Comparison of ENCODE assay signal across 21 cellular contexts in genomic region chr19:34236035-34236793, GRCh38. TPM values are rescaled to one million over a fixed set of nuclear protein-coding genes. Genes with fewer than 3 reads are reported as not detected.
DNase-seq lines count a peak whose midpoint lies in the region; ATAC-seq and TF ChIP-seq lines count a peak whose summit lies in the region.
"Had no signal": no experiment of that assay in that cellular context is flagged by ENCODE, and none has a peak within 500 bp of the region (broad histone marks: within the 10 kb centered on the region; RNA-seq: fewer than 3 reads in every experiment).

No MANE protein-coding gene starts in this region.

- H3K27ac Mint-ChIP-seq in HFFc6 (peak overlapping the region; percentile 24), endothelial cell (ENCODE audit: unreplicated experiment) (peak overlapping the region; percentile 45)
- H3K27ac Mint-ChIP-seq in naive thymus-derived CD4-positive, alpha-beta T cell: peak overlapping the region in 5 of 9 donors; percentile 1 to 68 (median 28)
- no peak overlapping the region for H3K27ac Mint-ChIP-seq in activated naive CD4-positive, alpha-beta T cell treated with anti-CD3 and anti-CD28 coated beads, Interleukin-2, amount 10 ng/mL, durations not matched to agents 7 days and 5 days
- H3K27ac Mint-ChIP-seq: activated CD8-positive, alpha-beta T cell treated with anti-CD3 and anti-CD28 coated beads, Interleukin-2, amount 10 ng/mL, durations not matched to agents 7 days and 5 days had no signal

- POLR2A ChIA-PET in naive thymus-derived CD4-positive, alpha-beta T cell (lab: Charles Lee): no interaction called here

- H3K9me3 Mint-ChIP-seq in HFFc6 (no peaks in the 10 kb centered on the region), endothelial cell (ENCODE audit: unreplicated experiment) (no peaks in the 10 kb centered on the region)
- H3K9me3 Mint-ChIP-seq in naive thymus-derived CD4-positive, alpha-beta T cell: peaks cover 0 to 5% (median 0%) of the 10 kb centered on the region in 11 donors
- H3K9me3 Mint-ChIP-seq in activated naive CD4-positive, alpha-beta T cell treated with anti-CD3 and anti-CD28 coated beads, Interleukin-2, amount 10 ng/mL, durations not matched to agents 7 days and 5 days: no peaks in the 10 kb centered on the region

- CTCF ChIA-PET in naive thymus-derived CD4-positive, alpha-beta T cell (lab: Charles Lee): no interaction called here
- CTCF ChIA-PET in activated naive CD4-positive, alpha-beta T cell treated with anti-CD3 and anti-CD28 coated beads, Interleukin-2, amount 10 ng/mL, durations not matched to agents 7 days and 5 days (lab: Charles Lee): no interaction called here

- no peak overlapping the region for H3K4me3 ChIP-seq in naive thymus-derived CD4-positive, alpha-beta T cell (ENCODE audit: low read length)
- H3K4me3 ChIP-seq in heart left ventricle: no peak overlapping the region
- H3K4me3 ChIP-seq: breast epithelium, GM12878, K562, ovary had no signal

- intact Hi-C loops in naive thymus-derived CD4-positive, alpha-beta T cell (cut with micrococcal nuclease): no loop called here
- intact Hi-C loops in heart left ventricle (cut with DNase I): loop anchor here in 1 of 10 donors (10.0 kb wide), 1 partner anchor 109 kb away; no protein-coding TSS in a partner anchor

- 60 to 74% (median 69%) methylated on average over 15 of the region's 15 CpGs for WGBS in heart left ventricle, 4 donors

- ATAC-seq in naive thymus-derived CD4-positive, alpha-beta T cell: no peak
- ATAC-seq in GM19328 (IDR thresholded peaks at IDR 0.05; ENCODE audit: unreplicated experiment) (no peak), HG02678 (IDR thresholded peaks at IDR 0.05; ENCODE audit: unreplicated experiment) (no peak), heart left ventricle (no peak)
- ATAC-seq: activated CD8-positive, alpha-beta T cell treated with anti-CD3 and anti-CD28 coated beads, Interleukin-2, amount 10 ng/mL, durations not matched to agents 7 days and 5 days; GM12878; K562 had no signal

- TF ChIP-seq CTCF in HFFc6 (IDR thresholded peaks at IDR 0.05) (no peak), endothelial cell (IDR thresholded peaks at IDR 0.05; ENCODE audit: unreplicated experiment) (no peak), heart left ventricle (IDR thresholded peaks at IDR 0.05) (no peak)

- H3K4me1 Mint-ChIP-seq in HFFc6 (ENCODE audit: low read depth) (peaks cover 49% of the 10 kb centered on the region), endothelial cell (ENCODE audit: unreplicated experiment) (peaks cover 11% of the 10 kb centered on the region)
- H3K4me1 Mint-ChIP-seq in naive thymus-derived CD4-positive, alpha-beta T cell: peaks cover 15 to 22% (median 16%) of the 10 kb centered on the region in 7 donors
- H3K4me1 Mint-ChIP-seq in activated naive CD4-positive, alpha-beta T cell treated with anti-CD3 and anti-CD28 coated beads, Interleukin-2, amount 10 ng/mL, durations not matched to agents 7 days and 5 days: peaks cover 26% of the 10 kb centered on the region

- no peak for TF ChIP-seq POLR2A in heart left ventricle (IDR thresholded peaks at IDR 0.05)

- peaks cover 4% of the 10 kb centered on the region for H3K27me3 Mint-ChIP-seq in HFFc6 (ENCODE audit: insufficient read depth)
- H3K27me3 Mint-ChIP-seq in endothelial cell (ENCODE audit: unreplicated experiment): peaks cover 9% of the 10 kb centered on the region
- no peaks in the 10 kb centered on the region for H3K27me3 Mint-ChIP-seq in naive thymus-derived CD4-positive, alpha-beta T cell
- no peaks in the 10 kb centered on the region for H3K27me3 Mint-ChIP-seq in activated naive CD4-positive, alpha-beta T cell treated with anti-CD3 and anti-CD28 coated beads, Interleukin-2, amount 10 ng/mL, durations not matched to agents 7 days and 5 days

- H3K27ac ChIP-seq in naive thymus-derived CD4-positive, alpha-beta T cell (ENCODE audit: low read depth, low read length): no peak overlapping the region
- no peak overlapping the region for H3K27ac ChIP-seq in heart left ventricle
- H3K27ac ChIP-seq: ovary had no signal

- H3K27me3 ChIP-seq in naive thymus-derived CD4-positive, alpha-beta T cell (ENCODE audit: control insufficient read depth in 2 of 2, insufficient read depth in 2 of 2, low read length in 2 of 2): no peaks in the 10 kb centered on the region
- H3K27me3 ChIP-seq in heart left ventricle: no peaks in the 10 kb centered on the region
- H3K27me3 ChIP-seq: breast epithelium, ovary had no signal

- H3K9me3 ChIP-seq in naive thymus-derived CD4-positive, alpha-beta T cell (ENCODE audit: control insufficient read depth in 2 of 3, low read length in 3 of 3): no peaks in the 10 kb centered on the region
- H3K9me3 ChIP-seq in heart left ventricle: no peaks in the 10 kb centered on the region
- H3K9me3 ChIP-seq: breast epithelium, ovary had no signal

- H3K36me3 Mint-ChIP-seq in HFFc6 (ENCODE audit: low read depth): peaks cover 19% of the 10 kb centered on the region
- H3K36me3 Mint-ChIP-seq in endothelial cell (ENCODE audit: low read depth, unreplicated experiment): peaks cover 11% of the 10 kb centered on the region
- H3K36me3 Mint-ChIP-seq in naive thymus-derived CD4-positive, alpha-beta T cell: peaks cover 0 to 15% (median 12%) of the 10 kb centered on the region in 5 donors
- peaks cover 13% of the 10 kb centered on the region for H3K36me3 Mint-ChIP-seq in activated naive CD4-positive, alpha-beta T cell treated with anti-CD3 and anti-CD28 coated beads, Interleukin-2, amount 10 ng/mL, durations not matched to agents 7 days and 5 days

- H3K4me3 Mint-ChIP-seq in HFFc6 (no peak overlapping the region; the same call in 1 of the 2 replicates), endothelial cell (ENCODE audit: unreplicated experiment) (peak overlapping the region; percentile 12)
- no peak overlapping the region for H3K4me3 Mint-ChIP-seq in naive thymus-derived CD4-positive, alpha-beta T cell
- no peak overlapping the region for H3K4me3 Mint-ChIP-seq in activated naive CD4-positive, alpha-beta T cell treated with anti-CD3 and anti-CD28 coated beads, Interleukin-2, amount 10 ng/mL, durations not matched to agents 7 days and 5 days
- H3K4me3 Mint-ChIP-seq: activated CD8-positive, alpha-beta T cell treated with anti-CD3 and anti-CD28 coated beads, Interleukin-2, amount 10 ng/mL, durations not matched to agents 7 days and 5 days had no signal

- DNase-seq in AG08395 (ENCODE audit: low spot score): peak; percentile 67
- DNase-seq in HFFc6: no peak
- no peak for DNase-seq in endothelial cell (ENCODE audit: low spot score)
- DNase-seq in naive thymus-derived CD4-positive, alpha-beta T cell: no peak
- DNase-seq in activated naive CD4-positive, alpha-beta T cell treated with anti-CD3 and anti-CD28 coated beads, Interleukin-2, amount 10 ng/mL, durations not matched to agents 7 days and 5 days: no peak
- no peak for DNase-seq in heart left ventricle
- DNase-seq: ACHN; activated CD8-positive, alpha-beta T cell treated with anti-CD3 and anti-CD28 coated beads, Interleukin-2, amount 10 ng/mL, durations not matched to agents 7 days and 5 days; activated gamma-delta T cell; DMS79 treated with DMSO at 0.1 percent for 48 hours; hypothalamus; NCI-H1436 treated with DMSO at 0.1 percent for 48 hours; NCI-H526 treated with DMSO at 0.1 percent for 48 hours; RPMI8226; T-helper 9 cell had no signal

- no peaks in the 10 kb centered on the region for H3K36me3 ChIP-seq in naive thymus-derived CD4-positive, alpha-beta T cell (ENCODE audit: control insufficient read depth in 2 of 3, insufficient read depth in 3 of 3, low read length in 3 of 3)
- H3K36me3 ChIP-seq in heart left ventricle: peaks cover 0 to under 1% (median 0%) of the 10 kb centered on the region in 9 donors
- H3K36me3 ChIP-seq: breast epithelium, ovary had no signal

- peaks cover 0 to 5% of the 10 kb centered on the region in 2 donors for H3K4me1 ChIP-seq in naive thymus-derived CD4-positive, alpha-beta T cell (ENCODE audit: control insufficient read depth in 2 of 2, insufficient read depth in 2 of 2, low read length in 2 of 2)
- peaks cover 0 to 23% (median 13%) of the 10 kb centered on the region in 12 donors for H3K4me1 ChIP-seq in heart left ventricle
- H3K4me1 ChIP-seq: breast epithelium had no signal

RNA-seq across cellular contexts. Expression of gene GARRE1, which starts 18.1 kb away (rescaled TPM):
- 10 to 100 TPM; 16.2 to 26.0 (median 22.7) TPM for total RNA-seq in HFFc6 (2021; fragmentation: NEBNext Ultra II Directional; extraction: Animal tissue kit (Norgen Biotek cat#: 25700))
- total RNA-seq in endothelial cell (ENCODE audit: unreplicated experiment) (49.0 TPM), heart left ventricle (10 to 100 TPM; 16.3 to 34.7 (median 22.3) TPM)
- 10 to 100 TPM; 11.7 to 57.2 (median 38.0) TPM for total RNA-seq in naive thymus-derived CD4-positive, alpha-beta T cell
- polyA plus RNA-seq in naive thymus-derived CD4-positive, alpha-beta T cell: 1 to 10 TPM; 5.3 to 9.0 TPM
- polyA plus RNA-seq in heart left ventricle: 10 to 100 TPM in 1 of 2 donors, 1 to 10 TPM in 1; 7.8 to 12.9 TPM
